ENCODE assay signal across 12 cellular contexts in the genomic region with DNA sequence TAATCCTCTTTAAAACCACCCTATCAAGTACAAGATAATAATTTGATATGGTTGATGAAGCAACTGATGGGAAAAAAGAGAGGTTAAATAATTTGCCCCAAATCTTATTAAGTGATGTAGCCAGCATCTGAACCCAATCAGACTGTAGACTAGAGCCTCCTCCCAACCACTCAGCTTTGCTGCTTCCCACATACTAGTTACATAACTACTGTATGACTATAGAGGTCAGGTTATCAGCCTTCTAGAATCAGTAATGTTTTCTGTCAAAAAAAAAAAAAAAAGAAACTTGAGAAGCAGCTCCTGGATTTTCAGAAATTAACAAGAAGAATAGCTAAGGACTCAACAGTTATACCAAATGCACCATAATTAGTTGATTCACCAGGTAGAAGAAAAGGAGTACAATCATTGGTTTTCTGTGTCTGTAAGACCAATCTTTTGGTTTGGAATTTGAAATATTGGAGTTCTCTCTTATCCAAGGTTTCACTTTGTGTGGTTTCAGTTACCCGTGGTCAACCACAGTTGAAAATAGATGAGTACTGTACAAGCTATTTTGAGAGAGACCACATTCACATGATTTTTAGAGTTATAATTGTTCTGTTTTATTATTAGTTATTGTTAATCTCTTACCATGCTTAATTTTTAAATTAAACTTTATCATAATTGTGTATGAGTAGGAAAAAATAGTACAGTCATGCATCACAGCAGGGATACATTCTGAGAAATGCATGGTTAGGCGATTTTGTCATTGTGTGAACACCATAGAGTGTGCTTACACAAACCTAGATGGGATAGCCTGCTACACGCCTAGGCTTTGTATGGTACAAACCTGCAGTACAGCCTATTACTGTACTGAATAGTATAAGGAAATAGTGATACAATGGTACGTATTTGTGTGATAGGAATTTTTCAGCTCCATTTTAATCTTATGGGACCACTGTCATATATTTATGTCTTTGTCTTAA.
DNase-seq lines count a peak whose midpoint lies in the region; ATAC-seq, FAIRE-seq and TF ChIP-seq lines count a peak whose summit lies in the region.
"Had no signal": no experiment of that assay in that cellular context is flagged by ENCODE, and none has a peak within 500 bp of the region (broad histone marks: within the 10 kb centered on the region; RNA-seq: fewer than 3 reads in every experiment).

No MANE protein-coding gene starts in this region.

- H3K4me1 ChIP-seq in Panc1 (ENCODE audit: control insufficient read depth, insufficient read depth, low read length), result peaks cover 27% of the 10 kb centered on the region
- H3K4me1 ChIP-seq in esophagus squamous epithelium, result no peaks in the 10 kb centered on the region

- no peak for TF ChIP-seq POLR2A in esophagus squamous epithelium (IDR thresholded peaks at IDR 0.05)

- peak; percentile 77 for ATAC-seq in HG02885 (IDR thresholded peaks at IDR 0.05; ENCODE audit: poor library complexity, unreplicated experiment)
- peak; percentile 58; the same call in 1 of the 2 replicates for ATAC-seq in Panc1
- no peak for ATAC-seq in left colon

- H3K9me3 ChIP-seq in Panc1 (ENCODE audit: control insufficient read depth, insufficient read depth, low read depth, low read length) (no peaks in the 10 kb centered on the region), esophagus squamous epithelium (no peaks in the 10 kb centered on the region)

- peak overlapping the region; percentile 71 for H3K27ac ChIP-seq in Panc1 (ENCODE audit: low read length)
- H3K27ac ChIP-seq in esophagus squamous epithelium, result no peak overlapping the region
- H3K27ac ChIP-seq in substantia nigra (ENCODE audit: low read depth, low read length, poor library complexity, severe bottlenecking), result no peak overlapping the region

- H3K27me3 ChIP-seq in Panc1 (ENCODE audit: control insufficient read depth, insufficient read depth, low read length) (no peaks in the 10 kb centered on the region), esophagus squamous epithelium (no peaks in the 10 kb centered on the region)

- POLR2A ChIA-PET in Panc1 (lab: Charles Lee), result interaction anchor here (0.5 to 0.6 kb wide), 2 partner anchors 72 to 155 kb away, joined by 3 read pairs; no protein-coding TSS in a partner anchor

- intact Hi-C loops in Panc1 (cut with micrococcal nuclease; ENCODE audit: unreplicated experiment), result no loop called here
- intact Hi-C loops in left colon (cut with DNase I, micrococcal nuclease), result no loop called here
- intact Hi-C loops in esophagus squamous epithelium (cut with DNase I), result no loop called here

- CTCF ChIA-PET in Panc1 (lab: Charles Lee), result no interaction called here

- in situ Hi-C loops in Panc1 (cut with HindIII; ENCODE audit: low pct_unique_long_range_greater_than_20kb, low sequenced_read_pairs), result no loop called here

- no peak for TF ChIP-seq CTCF in Panc1 (IDR thresholded peaks at IDR 0.05)
- no peak for TF ChIP-seq CTCF in esophagus squamous epithelium (IDR thresholded peaks at IDR 0.05)

- 80 to 85% methylated on average over 4 of the region's 4 CpGs for WGBS in esophagus squamous epithelium, 2 donors

- H3K36me3 ChIP-seq in Panc1 (ENCODE audit: control insufficient read depth, insufficient read depth, low read length) (peaks cover 10% of the 10 kb centered on the region; the same call in 1 of the 2 replicates), esophagus squamous epithelium (peaks cover 0 to 65% (median 3%) of the 10 kb centered on the region in 3 donors)

- no TSS peak for BruUV-seq in Panc1 (replicated peaks; lab: Mats Ljungman, UMichigan)

- DNase-seq in GM18507 (ENCODE audit: extremely low spot score, insufficient read length, low read depth) (no peak), Panc1 (ENCODE audit: low read depth, low spot score) (no peak), myocyte (ENCODE audit: low read depth) (peak; percentile 79), left colon (no peak), esophagus squamous epithelium (lab: John Stamatoyannopoulos, UW) (no peak), substantia nigra (lab: John Stamatoyannopoulos, UW) (no peak)
- DNase-seq in stimulated activated CD4-positive, alpha-beta T cell treated with anti-CD3 and anti-CD28 coated beads, Interleukin-4, amount 100 ng/mL, for 24 hours, result no peak
- DNase-seq: activated naive CD4-positive, alpha-beta T cell treated with anti-CD3 and anti-CD28 coated beads, Interleukin-2, amount 10 ng/mL, durations not matched to agents 7 days and 5 days; NCI-H510A had no signal

- peak; percentile 21 for FAIRE-seq in GM18507 (lab: Jason Lieb, UNC)
- FAIRE-seq: TTC549 had no signal

- H3K4me3 ChIP-seq in Panc1 (ENCODE audit: low read depth in 2 of 2, low read length in 2 of 2) (no peak overlapping the region), esophagus squamous epithelium (no peak overlapping the region)
- H3K4me3 ChIP-seq: skin epidermis had no signal
